9 cellular contexts compared by ENCODE assay signal in the genomic region with DNA sequence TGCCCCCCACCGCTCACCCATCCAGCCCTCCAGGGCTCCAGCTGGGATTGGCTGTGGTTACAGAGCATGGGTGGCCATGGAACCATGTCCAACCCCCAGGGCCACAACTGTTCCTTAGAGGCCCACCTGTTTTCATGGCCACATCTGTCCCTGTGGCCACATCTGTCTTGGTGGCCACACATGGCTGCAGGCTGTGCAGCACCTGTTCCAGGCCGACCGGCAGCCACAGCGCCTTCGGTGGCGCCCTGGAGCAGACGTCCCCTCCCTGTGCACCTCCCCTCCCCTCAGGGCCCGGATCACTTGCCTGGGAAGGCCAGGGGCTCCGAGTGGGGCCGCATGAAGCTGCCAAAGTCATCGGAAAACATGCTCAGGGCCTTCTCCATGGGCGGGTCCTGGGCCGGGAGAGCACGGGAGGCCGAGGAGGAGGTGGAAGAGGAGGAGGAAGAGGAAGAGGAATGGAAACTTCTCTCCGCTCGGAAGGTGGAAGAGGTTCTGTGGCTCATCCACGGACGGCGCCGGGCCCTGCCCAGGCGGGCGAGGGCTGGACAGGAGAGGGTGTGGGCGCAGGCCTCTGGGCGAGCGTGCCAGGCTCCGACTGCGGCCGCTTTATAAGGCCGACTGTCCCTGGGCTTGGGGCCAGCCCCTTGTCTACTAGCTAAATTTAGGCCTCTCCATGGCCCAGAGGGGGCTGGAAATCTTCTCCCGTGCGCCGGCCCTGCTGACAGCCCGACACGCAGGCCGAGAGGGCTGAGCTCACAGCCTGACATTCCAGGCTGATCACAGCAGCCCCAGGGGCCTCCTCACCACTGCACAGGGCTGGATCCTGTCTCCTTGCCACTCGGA. TPM values are rescaled to one million over a fixed set of nuclear protein-coding genes. Genes with fewer than 3 reads are reported as not detected.
A peak's percentile ranks its signal among the peaks of the same experiment; 100 is the strongest.
DNase-seq lines count a peak whose midpoint lies in the region; ATAC-seq and TF ChIP-seq lines count a peak whose summit lies in the region.
"Had no signal": no experiment of that assay in that cellular context is flagged by ENCODE, and none has a peak within 500 bp of the region (broad histone marks: within the 10 kb centered on the region; RNA-seq: fewer than 3 reads in every experiment).

A gene (minus strand): TSS at position 583 of the 843 bp plus-strand sequence. CDS start 80 bp downstream, at position 503.

- no peak within 1 kb of the TSS for H3K4me2 ChIP-seq in H9 (ENCODE audit: insufficient read depth, insufficient read length, low read length)

- no peak within 1 kb of the TSS for H2BK15ac ChIP-seq in H9 (ENCODE audit: low read depth, low read length)

- no peaks in the 10 kb centered on the region for H3K79me2 ChIP-seq in H9 (ENCODE audit: insufficient read depth, low read length)

- no peaks in the 10 kb centered on the region for H3K36me3 Mint-ChIP-seq in H9 (ENCODE audit: insufficient read depth in 1 of 3, low read depth in 3 of 3)
- H3K36me3 Mint-ChIP-seq in brain: no peaks in the 10 kb centered on the region

- H3K23me2 ChIP-seq in H9 (ENCODE audit: insufficient read length, low read depth, low read length, poor library complexity, severe bottlenecking): no peaks in the 10 kb centered on the region

- H3K18ac ChIP-seq in H9 (ENCODE audit: insufficient read length, low read depth, low read length): no peak within 1 kb of the TSS

- no peak within 1 kb of the TSS for H2BK12ac ChIP-seq in H9 (ENCODE audit: insufficient read length, low read depth, low read length)

- H2AK5ac ChIP-seq in H9 (ENCODE audit: insufficient read length, low read length): no peak within 1 kb of the TSS

- intact Hi-C loops in left colon (cut with DNase I, micrococcal nuclease): no loop called here

- peaks cover 32% of the 10 kb centered on the region for H3K27me3 Mint-ChIP-seq in H9 (ENCODE audit: low read depth)
- no peaks in the 10 kb centered on the region for H3K27me3 Mint-ChIP-seq in brain

- H3K56ac ChIP-seq in H9 (ENCODE audit: insufficient read length, low read depth, low read length): no peak within 1 kb of the TSS

- no peak within 1 kb of the TSS for H3T11ph ChIP-seq in H9 (ENCODE audit: low read length)

- no peak within 1 kb of the TSS for H2AFZ ChIP-seq in H9 (ENCODE audit: low read length)

- H3K79me1 ChIP-seq in H9 (ENCODE audit: insufficient read depth, low read depth, low read length, poor library complexity, severe bottlenecking): no peaks in the 10 kb centered on the region

- TF ChIP-seq CTCF in H9 (conservative IDR thresholded peaks at IDR 0.05) (peak; percentile 36; the same call in 2 of the 3 replicates), brain (conservative IDR thresholded peaks at IDR 0.05) (no peak)

- H3K4me1 Mint-ChIP-seq in H9 (peaks cover 24 to 52% of the 10 kb centered on the region in 2 experiments), brain (peaks cover 67% of the 10 kb centered on the region)

- H3K27ac ChIP-seq in H9 (ENCODE audit: insufficient read length, low read depth, low read length) (no peak within 1 kb of the TSS), stomach smooth muscle (ENCODE audit: low read length) (peak within 1 kb of the TSS; percentile 98)

- H3K9me3 Mint-ChIP-seq in H9 (no peaks in the 10 kb centered on the region), brain (no peaks in the 10 kb centered on the region)

- H3K9me3 ChIP-seq in H9 (ENCODE audit: control insufficient read depth, low read depth, low read length) (no peaks in the 10 kb centered on the region), stomach smooth muscle (ENCODE audit: control insufficient read depth in 2 of 2, low read length in 2 of 2) (no peaks in the 10 kb centered on the region)

- H3K4me1 ChIP-seq in H9 (ENCODE audit: insufficient read depth, low read length) (0 out of 2 replicates have a peak, but pooled peaks cover 4% of the 10 kb centered on the region), stomach smooth muscle (ENCODE audit: control insufficient read depth, insufficient read depth, low read length) (peaks cover 92% of the 10 kb centered on the region)

- H3K9ac ChIP-seq in H9 (ENCODE audit: extremely low read depth, insufficient read length, low read length) (no peak within 1 kb of the TSS), stomach smooth muscle (ENCODE audit: low read length in 2 of 2) (peak within 1 kb of the TSS; percentile 93 to 95)

- peak within 1 kb of the TSS; percentile 83 to 84 for H3K4me3 ChIP-seq in stomach smooth muscle (ENCODE audit: low read length in 2 of 2)

- H3K27me3 ChIP-seq in H9 (ENCODE audit: insufficient read depth, low read length) (no peaks in the 10 kb centered on the region), stomach smooth muscle (ENCODE audit: control insufficient read depth in 1 of 2, insufficient read depth in 2 of 2, low read length in 2 of 2) (no peaks in the 10 kb centered on the region)

- DNase-seq in H9 (peak; percentile 79), left colon (peak; percentile 58 to 88), GM19240 (ENCODE audit: insufficient read length, low spot score) (no peak)
- no peak for DNase-seq in activated CD8-positive, alpha-beta memory T cell treated with anti-CD3 and anti-CD28 coated beads, Interleukin-2, amount 50 U/mL, for 48 hours
- DNase-seq: effector CD4-positive, alpha-beta T cell had no signal

- WGBS in H9 (ENCODE audit: extremely low coverage, insufficient read length, low lambda C conversion rate): no CpG with 5 or more reads among the region's 37 CpGs

- H3K4me3 Mint-ChIP-seq in H9 (no peak within 1 kb of the TSS; a peak in 1 of 5 replicates), brain (peak within 1 kb of the TSS in 2 of 5 experiments; percentile 55)

- H2BK20ac ChIP-seq in H9 (ENCODE audit: low read depth, low read length, poor library complexity, severe bottlenecking): no peak within 1 kb of the TSS

- H4K20me1 ChIP-seq in H9 (ENCODE audit: control insufficient read depth, insufficient read depth, insufficient read length): no peaks in the 10 kb centered on the region

- H3K14ac ChIP-seq in H9 (ENCODE audit: insufficient read depth, low read length): no peak within 1 kb of the TSS

- no peak within 1 kb of the TSS for H4K91ac ChIP-seq in H9 (ENCODE audit: insufficient read length, low read depth, low read length)

- no peak within 1 kb of the TSS for H3K27ac Mint-ChIP-seq in H9
- peak within 1 kb of the TSS in 3 of 5 experiments; percentile 73 to 96 (median 93) for H3K27ac Mint-ChIP-seq in brain

- no peak within 1 kb of the TSS for H4K8ac ChIP-seq in H9 (replicated peaks; ENCODE audit: insufficient read length, low read depth, low read length)

- ATAC-seq in left colon (peak; percentile 5), GM19463 (IDR thresholded peaks at IDR 0.05; ENCODE audit: unreplicated experiment) (no peak), HG02981 (IDR thresholded peaks at IDR 0.05; ENCODE audit: unreplicated experiment) (no peak)

- H3K36me3 ChIP-seq in stomach smooth muscle (ENCODE audit: control insufficient read depth in 2 of 2, insufficient read depth in 2 of 2, low read length in 2 of 2): peaks cover 0 to 2% of the 10 kb centered on the region in 2 donors

- H2BK120ac ChIP-seq in H9 (ENCODE audit: low read depth, low read length, poor library complexity, severe bottlenecking): no peak within 1 kb of the TSS

- no peak within 1 kb of the TSS for H4K5ac ChIP-seq in H9 (ENCODE audit: insufficient read length, low read depth, low read length)

- no peak within 1 kb of the TSS for H3K23ac ChIP-seq in H9 (ENCODE audit: insufficient read length, low read depth, low read length)

- no peak within 1 kb of the TSS for H2BK5ac ChIP-seq in H9 (ENCODE audit: insufficient read length, low read length)

- no peak within 1 kb of the TSS for H3K4ac ChIP-seq in H9 (ENCODE audit: low read depth, low read length)

RNA-seq across cellular contexts. Expression of the gene that starts here (rescaled TPM):
- total RNA-seq in H9 (2021) (not detected in 2 replicates), left colon (10 to 100 TPM in 1 of 2 donors, under 1 TPM in 1; 0.73 to 17.6 TPM)
- polyA plus RNA-seq in brain (ENCODE audit: insufficient read depth, low read depth, low replicate concordance): 1.5 TPM

Comparison
In these comparisons a context has a peak if more than half of its experiments do, and no peak if none do; other contexts are left out.
1. Peak in DNase-seq in H9; RNA of the gene not detected or under 1 TPM.
2. DNase-seq: peak in left colon (2 of 2); none in activated CD8-positive, alpha-beta memory T cell treated with anti-CD3 and anti-CD28 coated beads, Interleukin-2, amount 50 U/mL, for 48 hours (single experiment) and GM19240 (single experiment).
3. H3K27ac Mint-ChIP-seq: peak in brain (3 of 5); none in H9 (0 of 3).